ENCODE assay signal across 8 cellular contexts in genomic region chr3:52705688-52706686, GRCh38. TPM values are rescaled to one million over a fixed set of nuclear protein-coding genes. Genes with fewer than 3 reads are reported as not detected.
DNase-seq lines count a peak whose midpoint lies in the region; ATAC-seq and TF ChIP-seq lines count a peak whose summit lies in the region.

TSS of gene GLT8D1 (minus strand) at chr3:52705791. CDS start at chr3:52700460, 5,331 bp downstream.
TSS of gene SPCS1 (plus strand) at chr3:52706106. CDS start at chr3:52706247, 141 bp downstream.

- TF ChIP-seq CTCF in OCI-LY1 (IDR thresholded peaks at IDR 0.05; ENCODE audit: low read length) (no peak), epithelial cell of proximal tubule (conservative IDR thresholded peaks at IDR 0.05; ENCODE audit: low read depth, low read length) (no peak)

- no peaks in the 10 kb centered on the region for H3K9me2 ChIP-seq in OCI-LY1 (ENCODE audit: low read depth, low read length)

- H3K4me3 ChIP-seq in OCI-LY1 (ENCODE audit: low read depth, low read length, poor library complexity, severe bottlenecking), result peak within 1 kb of the TSS; percentile 90
- peak within 1 kb of the TSS; percentile 100 for H3K4me3 ChIP-seq in epithelial cell of proximal tubule (ENCODE audit: low read depth, low read length)
- peak within 1 kb of the TSS; percentile 68 for H3K4me3 ChIP-seq in mucosa of stomach (ENCODE audit: low read length)

- no peaks in the 10 kb centered on the region for H3K9me3 ChIP-seq in OCI-LY1 (ENCODE audit: low read length)
- no peaks in the 10 kb centered on the region for H3K9me3 ChIP-seq in mucosa of stomach (ENCODE audit: control insufficient read depth, low read length)

- ATAC-seq in GM21367 (IDR thresholded peaks at IDR 0.05; ENCODE audit: unreplicated experiment), result peak; percentile 68

- H2AFZ ChIP-seq in OCI-LY1 (ENCODE audit: low read length), result no peak within 1 kb of the TSS; the same call in 1 of the 2 replicates

- no peaks in the 10 kb centered on the region for H3F3A ChIP-seq in OCI-LY1 (ENCODE audit: insufficient read depth, low read length)

- H3K27me3 ChIP-seq in OCI-LY1 (ENCODE audit: insufficient read depth, low read length), result no peaks in the 10 kb centered on the region
- no peaks in the 10 kb centered on the region for H3K27me3 ChIP-seq in mucosa of stomach (ENCODE audit: control insufficient read depth, insufficient read depth, low read length)

- H3K79me2 ChIP-seq in OCI-LY1 (ENCODE audit: insufficient read depth, low read length), result peaks cover 8% of the 10 kb centered on the region; the same call in 1 of the 2 replicates

- H3K27ac ChIP-seq in OCI-LY1 (ENCODE audit: low read depth, low read length, poor library complexity, severe bottlenecking), result peak within 1 kb of the TSS; percentile 59

- H3K4me1 ChIP-seq in OCI-LY1 (ENCODE audit: insufficient read depth, low read length, severe bottlenecking), result peaks cover 31% of the 10 kb centered on the region
- H3K4me1 ChIP-seq in mucosa of stomach (ENCODE audit: control insufficient read depth, insufficient read depth, low read length), result peaks cover 21% of the 10 kb centered on the region

- in situ Hi-C loops in Caki2 (cut with HindIII; ENCODE audit: low pct_unique_long_range_greater_than_20kb, low sequenced_read_pairs), result no loop called here

- peak within 1 kb of the TSS; percentile 81 for H3K4me2 ChIP-seq in OCI-LY1 (ENCODE audit: low read length)

- H4K20me1 ChIP-seq in OCI-LY1 (ENCODE audit: insufficient read depth, low read length), result no peaks in the 10 kb centered on the region

- H3K9ac ChIP-seq in OCI-LY1 (ENCODE audit: low read length) (peak within 1 kb of the TSS; percentile 90), mucosa of stomach (ENCODE audit: low read length) (peak within 1 kb of the TSS; percentile 91)

- DNase-seq in Caki2 (ENCODE audit: low read depth), result peak; percentile 83
- peak; percentile 83 for DNase-seq in HT1080 (ENCODE audit: low read depth)
- DNase-seq in activated T-cell treated with anti-CD3 and anti-CD28 coated beads for 4 hours, result peak; percentile 69
- DNase-seq in epithelial cell of proximal tubule (ENCODE audit: low read depth), result no peak
- peak; percentile 65 to 74 for DNase-seq in stimulated activated CD8-positive, alpha-beta memory T cell treated with anti-CD3 and anti-CD28 coated beads, Interleukin-7, amount 100 ng/mL, for 1 hour (ENCODE audit: low read depth in 2 of 2)

- H3K36me3 ChIP-seq in OCI-LY1 (ENCODE audit: insufficient read depth, low read length) (peaks cover 16% of the 10 kb centered on the region; the same call in 1 of the 2 replicates), mucosa of stomach (ENCODE audit: control insufficient read depth, insufficient read depth, low read length) (no peaks in the 10 kb centered on the region)

RNA-seq across cellular contexts. Expression of gene GLT8D1, which starts in this region (rescaled TPM):
- 60.8 and 82.8 TPM in 2 replicates for total RNA-seq in Caki2 (2014; rRNA removed; shearing (Covaris generic); ENCODE audit: low replicate concordance)
- 55.2 and 62.3 TPM in 2 replicates for total RNA-seq in HT1080 (2014; rRNA removed; shearing (Covaris generic))
- polyA plus RNA-seq in HT1080 (2015; cell fraction: cytosol; rRNA removed), result 72.2 and 75.1 TPM in 2 replicates
- polyA plus RNA-seq in HT1080 (2015; cell fraction: nucleus; rRNA removed), result 115 and 129 TPM in 2 replicates
- total RNA-seq in epithelial cell of proximal tubule, result 59.2 and 59.5 TPM in 2 replicates

RNA-seq across cellular contexts. Expression of gene SPCS1, which starts in this region (rescaled TPM):
- total RNA-seq in Caki2 (2014; rRNA removed; shearing (Covaris generic); ENCODE audit: low replicate concordance), result 66.9 and 83.5 TPM in 2 replicates
- total RNA-seq in HT1080 (2014; rRNA removed; shearing (Covaris generic)), result 142 and 208 TPM in 2 replicates
- polyA plus RNA-seq in HT1080 (2015; cell fraction: cytosol; rRNA removed), result 303 and 415 TPM in 2 replicates
- 147 and 166 TPM in 2 replicates for polyA plus RNA-seq in HT1080 (2015; cell fraction: nucleus; rRNA removed)
- 171 and 212 TPM in 2 replicates for total RNA-seq in epithelial cell of proximal tubule
